Comparison of ENCODE assay signal across 19 cellular contexts in the genomic region with DNA sequence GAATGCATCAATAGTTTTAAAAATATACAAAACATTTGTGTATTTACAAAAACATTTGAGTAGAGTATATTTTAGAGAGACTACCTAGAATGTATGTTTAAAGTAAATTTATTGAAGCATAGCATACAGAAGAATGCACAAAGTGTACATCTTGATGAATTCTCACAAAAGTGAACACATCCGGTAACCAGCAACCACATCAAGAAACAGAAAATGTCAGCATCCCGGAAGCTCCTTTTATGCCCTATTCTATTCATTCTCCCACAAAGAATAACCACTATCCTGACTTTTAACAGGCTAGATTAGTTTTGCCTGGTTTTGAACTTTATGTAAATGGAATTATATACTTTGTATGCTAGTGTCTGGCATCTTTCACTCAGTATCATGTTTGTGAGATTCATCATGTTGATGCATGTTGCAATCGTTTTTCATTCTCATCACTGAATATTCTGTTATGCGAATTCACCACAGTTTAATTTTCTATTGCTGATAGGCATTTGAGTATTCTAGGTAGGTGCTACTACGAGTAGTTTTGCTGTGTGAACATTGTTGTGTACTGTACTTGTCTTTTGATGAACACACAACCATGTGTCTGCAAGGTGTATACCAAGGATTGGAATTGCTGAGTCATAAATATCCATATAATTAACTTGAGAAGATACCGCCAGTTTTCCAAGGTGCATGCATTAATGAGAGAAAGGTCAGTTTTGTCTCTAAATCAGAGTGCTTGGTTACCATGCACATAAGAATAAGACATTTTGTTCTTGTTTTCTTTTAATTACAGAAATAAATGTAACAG.
DNase-seq lines count a peak whose midpoint lies in the region; ATAC-seq, FAIRE-seq and TF ChIP-seq lines count a peak whose summit lies in the region.
"Had no signal": no experiment of that assay in that cellular context is flagged by ENCODE, and none has a peak within 500 bp of the region (broad histone marks: within the 10 kb centered on the region; RNA-seq: fewer than 3 reads in every experiment).

No MANE protein-coding gene starts in this region.

- H3K4me1 Mint-ChIP-seq in activated naive CD8-positive, alpha-beta T cell treated with anti-CD3 and anti-CD28 coated beads, Interleukin-2, amount 50 U/mL, for 24 hours, result peaks cover 50% of the 10 kb centered on the region
- H3K4me1 Mint-ChIP-seq in glutamatergic neuron (ENCODE audit: low read depth, unreplicated experiment), result peaks cover 12% of the 10 kb centered on the region

- H3K9ac ChIP-seq in HepG2 (ENCODE audit: insufficient read depth, low read depth, low read length), result no peak overlapping the region
- no peak overlapping the region for H3K9ac ChIP-seq in HUES64 (ENCODE audit: low read depth, low read length)

- DNase-seq in HepG2 (ENCODE audit: low spot score), result no peak
- DNase-seq in right lobe of liver, result no peak
- DNase-seq in activated naive CD8-positive, alpha-beta T cell treated with anti-CD3 and anti-CD28 coated beads, Interleukin-2, amount 50 U/mL, for 24 hours, result no peak
- DNase-seq in glutamatergic neuron, result no peak
- DNase-seq: activated CD4-positive, alpha-beta memory T cell treated with anti-CD3 and anti-CD28 coated beads, Interleukin-2, amount 10 ng/mL, durations not matched to agents 7 days and 5 days; GDM1; islet precursor cell; NCI-H1436; NCI-H345; NK-92 treated with Interleukin-12 subunit alpha and Interleukin-12 subunit beta, amount 100 ng/mL, for 24 hours; ovary had no signal

- TF ChIP-seq CTCF in HepG2 (CRISPR knock-in tag; IDR thresholded peaks at IDR 0.05), result no peak
- no peak for TF ChIP-seq CTCF in right lobe of liver (IDR thresholded peaks at IDR 0.05)
- no peak for TF ChIP-seq CTCF in glutamatergic neuron (IDR thresholded peaks at IDR 0.05; ENCODE audit: partially characterized antibody, unreplicated experiment)

- H3K36me3 Mint-ChIP-seq in activated naive CD8-positive, alpha-beta T cell treated with anti-CD3 and anti-CD28 coated beads, Interleukin-2, amount 50 U/mL, for 24 hours (ENCODE audit: low read depth), result no peaks in the 10 kb centered on the region
- H3K36me3 Mint-ChIP-seq in glutamatergic neuron (ENCODE audit: unreplicated experiment), result no peaks in the 10 kb centered on the region

- H2AFZ ChIP-seq in HepG2 (ENCODE audit: low read length), result no peak overlapping the region

- in situ Hi-C loops in HepG2 (cut with HindIII; ENCODE audit: extremely low pct_ligation_motif_present, low pct_unique_long_range_greater_than_20kb), result no loop called here

- no peak for ATAC-seq in HepG2
- no peak for ATAC-seq in right lobe of liver
- peak; percentile 57 for ATAC-seq in activated naive CD8-positive, alpha-beta T cell treated with anti-CD3 and anti-CD28 coated beads, Interleukin-2, amount 50 U/mL, for 24 hours
- no peak for ATAC-seq in HG03097 (IDR thresholded peaks at IDR 0.05; ENCODE audit: low FRiP score, unreplicated experiment)
- no peak for ATAC-seq in HG03025 (IDR thresholded peaks at IDR 0.05; ENCODE audit: low FRiP score, unreplicated experiment)
- ATAC-seq: activated T-helper 17 cell treated with anti-CD3 and anti-CD28 coated beads, Interleukin-2, amount 50 U/mL, for 72 hours; GM12878 had no signal

- H3K36me3 ChIP-seq in HepG2 (replicated peaks in 1 of 2; ENCODE audit: control insufficient read depth in 1 of 2, insufficient read depth in 2 of 2, low read length in 2 of 2) (no peaks in the 10 kb centered on the region), right lobe of liver (no peaks in the 10 kb centered on the region), HUES64 (ENCODE audit: insufficient read depth, low read length) (no peaks in the 10 kb centered on the region)
- H3K36me3 ChIP-seq: ovary had no signal

- no peak for TF ChIP-seq RAD21 in HepG2 (CRISPR knock-in tag; IDR thresholded peaks at IDR 0.05)

- no peak for TF ChIP-seq POLR2A in HepG2 (IDR thresholded peaks at IDR 0.05; ENCODE audit: insufficient read depth in 1 of 2, low read depth in 2 of 2, low read length in 2 of 2)
- no peak for TF ChIP-seq POLR2A in right lobe of liver (IDR thresholded peaks at IDR 0.05)

- TF ChIP-seq EP300 in HepG2 (IDR thresholded peaks at IDR 0.05; ENCODE audit: low read depth in 2 of 2, low read length in 2 of 2) (no peak), HepG2 (CRISPR knock-in tag; IDR thresholded peaks at IDR 0.05; ENCODE audit: borderline replicate concordance) (no peak)

- no peaks in the 10 kb centered on the region for H3K79me2 ChIP-seq in HepG2 (ENCODE audit: insufficient read depth, low read length)

- no peak for FAIRE-seq in HepG2 (lab: Jason Lieb, UNC)
- FAIRE-seq: GM12878, HTR-8/SVneo had no signal

- no peaks in the 10 kb centered on the region for H4K20me1 ChIP-seq in HepG2 (ENCODE audit: insufficient read depth, low read length)

- no peak overlapping the region for H3K27ac Mint-ChIP-seq in activated naive CD8-positive, alpha-beta T cell treated with anti-CD3 and anti-CD28 coated beads, Interleukin-2, amount 50 U/mL, for 24 hours
- no peak overlapping the region for H3K27ac Mint-ChIP-seq in glutamatergic neuron (ENCODE audit: unreplicated experiment)
- H3K27ac Mint-ChIP-seq: activated CD4-positive, alpha-beta memory T cell treated with anti-CD3 and anti-CD28 coated beads, Interleukin-2, amount 10 ng/mL, durations not matched to agents 7 days and 5 days; activated T-helper 17 cell treated with anti-CD3 and anti-CD28 coated beads, Interleukin-2, amount 50 U/mL, for 72 hours had no signal

- no peak overlapping the region for H3K4me2 ChIP-seq in HepG2 (ENCODE audit: low read depth, low read length)

- H3K4me1 ChIP-seq in HepG2 (ENCODE audit: insufficient read depth, low read length), result no peaks in the 10 kb centered on the region
- peaks cover 0 to 9% (median 0%) of the 10 kb centered on the region in 4 donors for H3K4me1 ChIP-seq in right lobe of liver
- H3K4me1 ChIP-seq in HUES64 (ENCODE audit: insufficient read depth, low read length), result peaks cover 50% of the 10 kb centered on the region

- H3K9me3 ChIP-seq in HepG2 (ENCODE audit: low read length), result no peaks in the 10 kb centered on the region
- H3K9me3 ChIP-seq in right lobe of liver, result no peaks in the 10 kb centered on the region
- H3K9me3 ChIP-seq in HUES64 (ENCODE audit: insufficient read depth, low read depth, low read length), result no peaks in the 10 kb centered on the region
- H3K9me3 ChIP-seq: ovary had no signal

- 42% methylated on average over 6 of the region's 6 CpGs for WGBS in HepG2 (ENCODE audit: low lambda C conversion rate)
- 82% methylated on average over 6 of the region's 6 CpGs for WGBS in right lobe of liver (ENCODE audit: insufficient coverage, low coverage, low lambda C conversion rate, missing lambda C conversion rate)
- 83% methylated on average over 6 of the region's 6 CpGs for WGBS in HUES64

- H3K4me3 ChIP-seq in HepG2 (replicated peaks in 1 of 3; ENCODE audit: insufficient read depth in 1 of 3, low read depth in 2 of 3, low read length in 3 of 3) (no peak overlapping the region), right lobe of liver (no peak overlapping the region), HUES64 (ENCODE audit: low read length) (no peak overlapping the region)
- H3K4me3 ChIP-seq: coronary artery, GM12878, lung, ovary had no signal

- H3K9me3 Mint-ChIP-seq in activated naive CD8-positive, alpha-beta T cell treated with anti-CD3 and anti-CD28 coated beads, Interleukin-2, amount 50 U/mL, for 24 hours, result no peaks in the 10 kb centered on the region
- H3K9me3 Mint-ChIP-seq in glutamatergic neuron (ENCODE audit: unreplicated experiment), result no peaks in the 10 kb centered on the region
- H3K9me3 Mint-ChIP-seq: activated CD4-positive, alpha-beta memory T cell treated with anti-CD3 and anti-CD28 coated beads, Interleukin-2, amount 10 ng/mL, durations not matched to agents 7 days and 5 days; activated T-helper 17 cell treated with anti-CD3 and anti-CD28 coated beads, Interleukin-2, amount 50 U/mL, for 72 hours had no signal

- H3K27ac ChIP-seq in HepG2 (ENCODE audit: extremely low read length, insufficient read depth, low read length), result no peak overlapping the region
- H3K27ac ChIP-seq in right lobe of liver, result no peak overlapping the region
- peak overlapping the region; percentile 32; the same call in 1 of the 2 replicates for H3K27ac ChIP-seq in HUES64 (ENCODE audit: low read depth, low read length)

- POLR2A ChIA-PET in HepG2 (lab: Yijun Ruan, JAX), result no interaction called here

- H3K27me3 Mint-ChIP-seq in activated naive CD8-positive, alpha-beta T cell treated with anti-CD3 and anti-CD28 coated beads, Interleukin-2, amount 50 U/mL, for 24 hours, result no peaks in the 10 kb centered on the region
- no peaks in the 10 kb centered on the region for H3K27me3 Mint-ChIP-seq in glutamatergic neuron (ENCODE audit: unreplicated experiment)

- intact Hi-C loops in HepG2 (cut with micrococcal nuclease; ENCODE audit: unreplicated experiment), result no loop called here
- intact Hi-C loops in right lobe of liver (cut with DNase I), result no loop called here

- H3K4me3 Mint-ChIP-seq in activated naive CD8-positive, alpha-beta T cell treated with anti-CD3 and anti-CD28 coated beads, Interleukin-2, amount 50 U/mL, for 24 hours, result peak overlapping the region; percentile 28
- H3K4me3 Mint-ChIP-seq in glutamatergic neuron (ENCODE audit: unreplicated experiment), result no peak overlapping the region
- H3K4me3 Mint-ChIP-seq: activated CD4-positive, alpha-beta memory T cell treated with anti-CD3 and anti-CD28 coated beads, Interleukin-2, amount 10 ng/mL, durations not matched to agents 7 days and 5 days; activated T-helper 17 cell treated with anti-CD3 and anti-CD28 coated beads, Interleukin-2, amount 50 U/mL, for 72 hours had no signal

- no TSS peak for BruUV-seq in HepG2 (replicated peaks; lab: Mats Ljungman, UMichigan)

- CTCF ChIA-PET in HepG2 (lab: Yijun Ruan, JAX; ENCODE audit: low intra/inter-chr PET ratio, low total read pairs), result no interaction called here

- peaks cover 0 to 7% of the 10 kb centered on the region in 2 experiments; a peak in 2 of 5 replicates for H3K27me3 ChIP-seq in HepG2 (ENCODE audit: control insufficient read depth in 1 of 2, insufficient read depth in 2 of 2, low read length in 2 of 2)
- no peaks in the 10 kb centered on the region for H3K27me3 ChIP-seq in right lobe of liver
- H3K27me3 ChIP-seq in HUES64 (ENCODE audit: insufficient read depth, low read length), result no peaks in the 10 kb centered on the region
- H3K27me3 ChIP-seq: ovary had no signal

TF ChIP-seq in HepG2, 621 proteins besides CTCF, POLR2A, EP300 and RAD21 (continues in another document):
- no peak for TF ChIP-seq REXO4 (CRISPR knock-in tag; IDR thresholded peaks at IDR 0.05; ENCODE audit: borderline replicate concordance)
